ENCODE assay signal across 9 cellular contexts in the genomic region with DNA sequence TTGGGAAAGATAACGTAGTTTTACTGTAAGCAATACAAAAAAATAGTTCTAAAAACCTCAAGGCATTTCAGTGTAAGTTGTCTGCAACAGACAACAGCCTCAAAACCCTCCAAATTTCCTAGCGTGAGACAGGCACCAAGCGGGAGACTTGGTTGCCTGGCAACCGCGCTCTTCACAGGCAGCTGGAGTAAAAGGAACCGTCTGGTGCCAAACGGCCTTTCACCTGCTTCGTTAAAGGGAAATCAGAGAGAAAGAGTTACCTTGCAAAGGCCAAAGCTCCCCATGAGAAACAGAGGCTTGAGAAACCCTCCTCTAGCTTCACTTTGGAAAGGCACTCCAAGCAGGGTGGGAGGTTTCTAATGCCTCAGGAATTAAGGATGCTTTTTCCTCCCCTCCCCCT.
DNase-seq lines count a peak whose midpoint lies in the region; ATAC-seq and TF ChIP-seq lines count a peak whose summit lies in the region.
"Had no signal": no experiment of that assay in that cellular context is flagged by ENCODE, and none has a peak within 500 bp of the region (broad histone marks: within the 10 kb centered on the region; RNA-seq: fewer than 3 reads in every experiment).

No MANE protein-coding gene starts in this region.

- ATAC-seq in GM18858 (IDR thresholded peaks at IDR 0.05; ENCODE audit: unreplicated experiment): peak; percentile 51
- no peak for ATAC-seq in lower lobe of right lung
- ATAC-seq in GM18873 (IDR thresholded peaks at IDR 0.05; ENCODE audit: low FRiP score, unreplicated experiment): no peak
- no peak for ATAC-seq in GM19452 (IDR thresholded peaks at IDR 0.05; ENCODE audit: unreplicated experiment)

- H3K9me3 ChIP-seq in HUES48 (ENCODE audit: control insufficient read depth, insufficient read depth, low read length): no peaks in the 10 kb centered on the region
- H3K9me3 ChIP-seq in lower lobe of right lung: no peaks in the 10 kb centered on the region

- intact Hi-C loops in lower lobe of right lung (cut with DNase I): no loop called here

- H3K27ac ChIP-seq in HUES48 (ENCODE audit: low read depth, low read length) (peak overlapping the region; percentile 65), lower lobe of right lung (no peak overlapping the region)

- peak; percentile 77 for DNase-seq in SK-N-DZ (ENCODE audit: low spot score)
- DNase-seq in lower lobe of right lung: peak; percentile 45
- DNase-seq in OCI-M1 (lab: John Stamatoyannopoulos, UW): no peak
- no peak for DNase-seq in NOMO-1 treated with DMSO at 0.1 percent for 48 hours (lab: John Stamatoyannopoulos, UW; ENCODE audit: unreplicated experiment)
- DNase-seq: activated B cell treated with CpG ODN at 0.5 μM for 24 hours had no signal

- peak overlapping the region; percentile 27; the same call in 1 of the 2 replicates for H3K4me3 ChIP-seq in HUES48 (ENCODE audit: low read depth, low read length)
- no peak overlapping the region for H3K4me3 ChIP-seq in lower lobe of right lung

- H3K27me3 ChIP-seq in HUES48 (ENCODE audit: control insufficient read depth, insufficient read depth, low read length): no peaks in the 10 kb centered on the region
- no peaks in the 10 kb centered on the region for H3K27me3 ChIP-seq in lower lobe of right lung (ENCODE audit: low read depth)

- H3K9ac ChIP-seq in HUES48 (ENCODE audit: low read depth, low read length): no peak overlapping the region

- no peaks in the 10 kb centered on the region for H3K36me3 ChIP-seq in HUES48 (ENCODE audit: control insufficient read depth, insufficient read depth, low read length)
- H3K36me3 ChIP-seq in lower lobe of right lung: no peaks in the 10 kb centered on the region

- no peak for TF ChIP-seq CTCF in lower lobe of right lung (IDR thresholded peaks at IDR 0.05)

- H3K4me1 ChIP-seq in HUES48 (ENCODE audit: control insufficient read depth, insufficient read depth, low read length) (peaks cover 18% of the 10 kb centered on the region), lower lobe of right lung (no peaks in the 10 kb centered on the region)

Comparison
In these comparisons a context has a peak if more than half of its experiments do, and no peak if none do; other contexts are left out.
1. DNase-seq: peak in SK-N-DZ (single experiment) and lower lobe of right lung (single experiment); none in OCI-M1 (single experiment) and NOMO-1 treated with DMSO at 0.1 percent for 48 hours (single experiment).